In the genomic region with DNA sequence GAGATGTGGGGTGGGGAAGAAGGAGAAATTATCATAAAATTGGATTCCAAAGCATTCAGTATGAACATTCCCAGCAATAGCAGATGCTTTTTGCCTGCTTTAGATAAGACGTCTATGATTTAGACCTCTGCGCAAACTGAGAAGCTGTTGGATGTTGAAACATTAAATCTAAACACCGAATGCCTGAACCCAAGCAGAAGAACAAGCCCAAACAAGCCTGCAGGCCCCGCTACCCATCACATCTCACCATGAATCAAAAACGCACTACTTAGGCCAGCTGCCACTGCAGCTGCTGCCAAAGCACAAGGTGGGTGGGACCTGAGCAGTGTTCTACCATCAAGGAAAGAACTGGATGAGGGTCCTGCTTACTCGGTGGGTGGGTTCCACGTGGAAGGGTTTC, we compare ENCODE assay signal across 21 cellular contexts. TPM values are rescaled to one million over a fixed set of nuclear protein-coding genes. Genes with fewer than 3 reads are reported as not detected.
DNase-seq lines count a peak whose midpoint lies in the region; ATAC-seq and TF ChIP-seq lines count a peak whose summit lies in the region.
"Had no signal": no experiment of that assay in that cellular context is flagged by ENCODE, and none has a peak within 500 bp of the region (broad histone marks: within the 10 kb centered on the region; RNA-seq: fewer than 3 reads in every experiment).

No MANE protein-coding gene starts in this region.

- no peak overlapping the region for H3K27ac Mint-ChIP-seq in GM23338
- H3K27ac Mint-ChIP-seq: activated T-cell treated with anti-CD3 and anti-CD28 coated beads, Interleukin-2, amount 50 U/mL, for 24 hours had no signal

- intact Hi-C loops in prostate gland (cut with DNase I): loop anchor here (2.0 kb wide), 1 partner anchor 22 kb away; no protein-coding TSS in a partner anchor

- H3K27me3 ChIP-seq in prostate gland (replicated peaks; ENCODE audit: insufficient read depth) (no peaks in the 10 kb centered on the region), GM23338 (ENCODE audit: insufficient read depth) (no peaks in the 10 kb centered on the region), BE2C (peaks cover 4% of the 10 kb centered on the region; the same call in 1 of the 2 replicates)
- H3K27me3 ChIP-seq: ovary had no signal

- 0 out of 2 replicates have a peak, but pooled peaks cover 16% of the 10 kb centered on the region for H3K9me2 ChIP-seq in GM23338 (ENCODE audit: insufficient read depth)

- no peak overlapping the region; the same call in 1 of the 2 replicates for H2AFZ ChIP-seq in GM23338
- H2AFZ ChIP-seq: GM23248 had no signal

- TF ChIP-seq POLR2A in prostate gland (IDR thresholded peaks at IDR 0.05): no peak

- H3K4me3 ChIP-seq in epithelial cell of esophagus (ENCODE audit: low read length): no peak overlapping the region
- H3K4me3 ChIP-seq in prostate gland: no peak overlapping the region
- H3K4me3 ChIP-seq in GM23338: no peak overlapping the region
- H3K4me3 ChIP-seq in BE2C (ENCODE audit: low read depth, low read length): no peak overlapping the region
- H3K4me3 ChIP-seq: GM23248, lung, ovary had no signal

- no peak overlapping the region for H3K27ac ChIP-seq in prostate gland
- H3K27ac ChIP-seq in GM23338 (ENCODE audit: low read depth): no peak overlapping the region
- H3K27ac ChIP-seq: GM23248, ovary had no signal

- H3K79me2 ChIP-seq in GM23338 (replicated peaks; ENCODE audit: insufficient read depth): no peaks in the 10 kb centered on the region

- H3K4me1 Mint-ChIP-seq in GM23338: peaks cover 4% of the 10 kb centered on the region

- no peaks in the 10 kb centered on the region for H3K9me3 Mint-ChIP-seq in GM23338
- H3K9me3 Mint-ChIP-seq: activated T-cell treated with anti-CD3 and anti-CD28 coated beads, Interleukin-2, amount 50 U/mL, for 24 hours had no signal

- peaks cover 3% of the 10 kb centered on the region for H3K27me3 Mint-ChIP-seq in GM23338 (ENCODE audit: insufficient read depth, low read depth, poor library complexity)

- H3K9me3 ChIP-seq in prostate gland (no peaks in the 10 kb centered on the region), BE2C (no peaks in the 10 kb centered on the region)
- H3K9me3 ChIP-seq: ovary had no signal

- no peaks in the 10 kb centered on the region for H3F3A ChIP-seq in GM23338 (replicated peaks; ENCODE audit: low read depth)

- no peaks in the 10 kb centered on the region for H3K36me3 Mint-ChIP-seq in GM23338 (ENCODE audit: low read depth)

- peaks cover 12% of the 10 kb centered on the region for H3K4me1 ChIP-seq in prostate gland (replicated peaks)
- H3K4me1 ChIP-seq in GM23338 (ENCODE audit: insufficient read depth): no peaks in the 10 kb centered on the region
- no peaks in the 10 kb centered on the region for H3K4me1 ChIP-seq in BE2C

- 37% methylated on average over 7 of the region's 7 CpGs for WGBS in prostate gland

- no peaks in the 10 kb centered on the region for H4K20me1 ChIP-seq in GM23338 (replicated peaks; ENCODE audit: insufficient read depth)

- no peak overlapping the region for H3K4me3 Mint-ChIP-seq in GM23338
- H3K4me3 Mint-ChIP-seq: activated T-cell treated with anti-CD3 and anti-CD28 coated beads, Interleukin-2, amount 50 U/mL, for 24 hours had no signal

- H3K4me2 ChIP-seq in GM23338: no peak overlapping the region

- ATAC-seq in GM23338: no peak
- ATAC-seq: sciatic nerve had no signal

- no peaks in the 10 kb centered on the region for H3K36me3 ChIP-seq in prostate gland
- no peaks in the 10 kb centered on the region for H3K36me3 ChIP-seq in GM23338 (ENCODE audit: insufficient read depth)
- no peaks in the 10 kb centered on the region for H3K36me3 ChIP-seq in BE2C
- H3K36me3 ChIP-seq: ovary had no signal

- peak; percentile 1 for DNase-seq in NOMO-1 treated with dmso at 0.1 percent for 144 hours (lab: John Stamatoyannopoulos, UW; ENCODE audit: unreplicated experiment)
- DNase-seq in NOMO-1 (lab: John Stamatoyannopoulos, UW; ENCODE audit: unreplicated experiment in 2 of 2): no peak
- peak; percentile 71 for DNase-seq in NCI-H446 treated with DMSO at 0.1 percent for 48 hours (lab: John Stamatoyannopoulos, UW)
- DNase-seq in epithelial cell of esophagus (ENCODE audit: low read depth): peak; percentile 82
- DNase-seq in prostate gland (ENCODE audit: low spot score): peak; percentile 36
- no peak for DNase-seq in GM23338 (ENCODE audit: low spot score)
- no peak for DNase-seq in NCI-H146 treated with DMSO at 0.1 percent for 48 hours (lab: John Stamatoyannopoulos, UW; ENCODE audit: unreplicated experiment)
- no peak for DNase-seq in BE2C
- DNase-seq: activated CD4-positive, CD25-positive, alpha-beta regulatory T cell treated with anti-CD3 and anti-CD28 coated beads, Interleukin-2, amount 50 U/mL, for 72 hours; activated naive CD4-positive, alpha-beta T cell treated with Interleukin-2 at 50 U/mL for 16 hours; activated T-cell treated with anti-CD3 and anti-CD28 coated beads, Interleukin-2, amount 50 U/mL, for 24 hours; caudate nucleus; DMS53; GM23248; hypothalamus; KBM-7; NCI-H2029; ovary; T1000 had no signal

- TF ChIP-seq CTCF in epithelial cell of esophagus (IDR thresholded peaks at IDR 0.05; ENCODE audit: insufficient read depth, low read depth, low read length, missing control alignments) (no peak), prostate gland (IDR thresholded peaks at IDR 0.05) (no peak), GM23338 (conservative IDR thresholded peaks at IDR 0.05; ENCODE audit: low read depth in 2 of 2) (no peak), BE2C (IDR thresholded peaks at IDR 0.05; ENCODE audit: low read depth, low read length) (no peak)

TF ChIP-seq in GM23338, 12 proteins besides CTCF, POLR2A, EP300 and RAD21 (continues in another document):
- TF ChIP-seq STAT1 (IDR thresholded peaks at IDR 0.05; ENCODE audit: unreplicated experiment) (no peak), ZNF331 (CRISPR knock-in tag; IDR thresholded peaks at IDR 0.05; ENCODE audit: low read depth) (no peak)
- TF ChIP-seq, protein P1, sequence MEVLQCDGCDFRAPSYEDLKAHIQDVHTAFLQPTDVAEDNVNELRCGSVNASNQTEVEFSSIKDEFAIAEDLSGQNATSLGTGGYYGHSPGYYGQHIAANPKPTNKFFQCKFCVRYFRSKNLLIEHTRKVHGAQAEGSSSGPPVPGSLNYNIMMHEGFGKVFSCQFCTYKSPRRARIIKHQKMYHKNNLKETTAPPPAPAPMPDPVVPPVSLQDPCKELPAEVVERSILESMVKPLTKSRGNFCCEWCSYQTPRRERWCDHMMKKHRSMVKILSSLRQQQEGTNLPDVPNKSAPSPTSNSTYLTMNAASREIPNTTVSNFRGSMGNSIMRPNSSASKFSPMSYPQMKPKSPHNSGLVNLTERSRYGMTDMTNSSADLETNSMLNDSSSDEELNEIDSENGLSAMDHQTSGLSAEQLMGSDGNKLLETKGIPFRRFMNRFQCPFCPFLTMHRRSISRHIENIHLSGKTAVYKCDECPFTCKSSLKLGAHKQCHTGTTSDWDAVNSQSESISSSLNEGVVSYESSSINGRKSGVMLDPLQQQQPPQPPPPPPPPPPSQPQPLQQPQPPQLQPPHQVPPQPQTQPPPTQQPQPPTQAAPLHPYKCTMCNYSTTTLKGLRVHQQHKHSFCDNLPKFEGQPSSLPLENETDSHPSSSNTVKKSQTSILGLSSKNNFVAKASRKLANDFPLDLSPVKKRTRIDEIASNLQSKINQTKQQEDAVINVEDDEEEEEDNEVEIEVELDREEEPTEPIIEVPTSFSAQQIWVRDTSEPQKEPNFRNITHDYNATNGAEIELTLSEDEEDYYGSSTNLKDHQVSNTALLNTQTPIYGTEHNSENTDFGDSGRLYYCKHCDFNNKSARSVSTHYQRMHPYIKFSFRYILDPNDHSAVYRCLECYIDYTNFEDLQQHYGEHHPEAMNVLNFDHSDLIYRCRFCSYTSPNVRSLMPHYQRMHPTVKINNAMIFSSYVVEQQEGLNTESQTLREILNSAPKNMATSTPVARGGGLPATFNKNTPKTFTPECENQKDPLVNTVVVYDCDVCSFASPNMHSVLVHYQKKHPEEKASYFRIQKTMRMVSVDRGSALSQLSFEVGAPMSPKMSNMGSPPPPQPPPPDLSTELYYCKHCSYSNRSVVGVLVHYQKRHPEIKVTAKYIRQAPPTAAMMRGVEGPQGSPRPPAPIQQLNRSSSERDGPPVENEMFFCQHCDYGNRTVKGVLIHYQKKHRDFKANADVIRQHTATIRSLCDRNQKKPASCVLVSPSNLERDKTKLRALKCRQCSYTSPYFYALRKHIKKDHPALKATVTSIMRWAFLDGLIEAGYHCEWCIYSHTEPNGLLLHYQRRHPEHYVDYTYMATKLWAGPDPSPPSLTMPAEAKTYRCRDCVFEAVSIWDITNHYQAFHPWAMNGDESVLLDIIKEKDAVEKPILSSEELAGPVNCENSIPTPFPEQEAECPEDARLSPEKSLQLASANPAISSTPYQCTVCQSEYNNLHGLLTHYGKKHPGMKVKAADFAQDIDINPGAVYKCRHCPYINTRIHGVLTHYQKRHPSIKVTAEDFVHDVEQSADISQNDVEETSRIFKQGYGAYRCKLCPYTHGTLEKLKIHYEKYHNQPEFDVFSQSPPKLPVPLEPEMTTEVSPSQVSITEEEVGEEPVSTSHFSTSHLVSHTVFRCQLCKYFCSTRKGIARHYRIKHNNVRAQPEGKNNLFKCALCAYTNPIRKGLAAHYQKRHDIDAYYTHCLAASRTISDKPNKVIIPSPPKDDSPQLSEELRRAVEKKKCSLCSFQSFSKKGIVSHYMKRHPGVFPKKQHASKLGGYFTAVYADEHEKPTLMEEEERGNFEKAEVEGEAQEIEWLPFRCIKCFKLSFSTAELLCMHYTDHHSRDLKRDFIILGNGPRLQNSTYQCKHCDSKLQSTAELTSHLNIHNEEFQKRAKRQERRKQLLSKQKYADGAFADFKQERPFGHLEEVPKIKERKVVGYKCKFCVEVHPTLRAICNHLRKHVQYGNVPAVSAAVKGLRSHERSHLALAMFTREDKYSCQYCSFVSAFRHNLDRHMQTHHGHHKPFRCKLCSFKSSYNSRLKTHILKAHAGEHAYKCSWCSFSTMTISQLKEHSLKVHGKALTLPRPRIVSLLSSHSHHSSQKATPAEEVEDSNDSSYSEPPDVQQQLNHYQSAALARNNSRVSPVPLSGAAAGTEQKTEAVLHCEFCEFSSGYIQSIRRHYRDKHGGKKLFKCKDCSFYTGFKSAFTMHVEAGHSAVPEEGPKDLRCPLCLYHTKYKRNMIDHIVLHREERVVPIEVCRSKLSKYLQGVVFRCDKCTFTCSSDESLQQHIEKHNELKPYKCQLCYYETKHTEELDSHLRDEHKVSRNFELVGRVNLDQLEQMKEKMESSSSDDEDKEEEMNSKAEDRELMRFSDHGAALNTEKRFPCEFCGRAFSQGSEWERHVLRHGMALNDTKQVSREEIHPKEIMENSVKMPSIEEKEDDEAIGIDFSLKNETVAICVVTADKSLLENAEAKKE (CRISPR knock-in tag; IDR thresholded peaks at IDR 0.05): no peak

RNA-seq across cellular contexts. Expression of a gene that starts 24.4 kb away (rescaled TPM):
- total RNA-seq in prostate gland: 10 to 100 TPM; 50.1 to 95.7 TPM
- total RNA-seq in GM23338 (2014; rRNA removed; shearing (Covaris generic)): 81.3 and 81.9 TPM in 2 replicates
- 14.2 and 21.7 TPM in 2 replicates for polyA plus RNA-seq in GM23338 (2016; fragmentation: Nextera tagmentation; extraction: Ambion mirVana)
- polyA plus RNA-seq in BE2C (2012; ENCODE audit: insufficient read depth, insufficient read length, low read depth): 0.90 TPM

Comparison
In these comparisons a context has a peak if more than half of its experiments do, and no peak if none do; other contexts are left out.
1. DNase-seq: peak in NOMO-1 treated with dmso at 0.1 percent for 144 hours (single experiment), NCI-H446 treated with DMSO at 0.1 percent for 48 hours (single experiment), epithelial cell of esophagus (single experiment) and prostate gland (single experiment); none in NOMO-1 (0 of 2), GM23338 (single experiment), NCI-H146 treated with DMSO at 0.1 percent for 48 hours (single experiment) and BE2C (single experiment).